In the genomic region with DNA sequence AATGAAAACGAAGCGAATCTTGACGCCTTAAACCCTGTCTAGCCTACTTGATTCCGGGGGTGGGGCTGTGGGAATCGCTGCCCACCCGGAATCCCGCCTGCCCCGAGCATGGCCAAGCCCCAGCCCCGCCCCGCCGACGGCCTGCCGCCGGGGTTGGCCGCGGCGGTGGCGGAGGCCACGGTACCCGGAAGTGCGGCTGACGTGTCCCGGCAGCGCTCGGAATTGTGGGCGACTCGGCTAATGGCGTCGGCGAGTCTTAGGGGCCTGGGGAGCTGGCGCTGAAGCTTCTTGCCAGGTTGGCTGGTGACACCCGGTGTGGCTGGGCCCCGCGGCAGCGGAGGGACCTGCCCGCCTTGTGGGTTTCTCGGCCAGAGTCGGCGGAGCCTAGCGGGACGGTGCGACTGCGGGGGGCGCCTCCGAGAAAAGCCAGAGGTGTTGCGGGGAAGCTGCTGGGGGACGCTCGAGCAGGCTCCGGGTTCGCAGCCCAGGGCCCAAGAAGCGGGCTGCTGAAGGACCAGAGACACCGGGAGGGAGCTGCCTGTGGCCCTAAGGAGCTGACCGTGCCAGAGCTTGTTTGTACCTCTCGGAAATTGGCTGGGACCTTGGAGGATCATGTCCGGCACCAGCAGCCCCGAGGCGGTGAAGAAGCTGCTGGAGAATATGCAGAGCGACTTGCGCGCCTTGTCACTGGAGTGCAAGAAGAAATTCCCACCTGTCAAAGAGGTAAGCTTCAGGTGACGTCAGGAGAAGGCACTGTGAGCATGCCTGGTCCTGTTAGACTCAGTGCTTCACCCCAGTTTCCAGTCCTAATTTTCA, we compare ENCODE assay signal across 1 cellular context.
TF ChIP-seq lines count a peak whose summit lies in the region.

Gene MON2, plus strand, starts transcription at position 231 of the 816 bp plus-strand sequence. Its CDS starts 382 bp downstream, at position 613.

TF ChIP-seq in HEK293, 187 proteins besides CTCF, POLR2A, EP300 and RAD21 (continued from another document):
- TF ChIP-seq ZSCAN5A (tag by site-specific recombination; IDR thresholded peaks at IDR 0.05) = no peak
- no peak for TF ChIP-seq ZNF292 (tag by site-specific recombination; IDR thresholded peaks at IDR 0.05; ENCODE audit: borderline replicate concordance, low read depth)
- 0 out of 2 replicates have a peak, but pooled peaks have one; percentile 13 for TF ChIP-seq ZBTB8A (tag by site-specific recombination; IDR thresholded peaks at IDR 0.05)
- TF ChIP-seq, protein P1, sequence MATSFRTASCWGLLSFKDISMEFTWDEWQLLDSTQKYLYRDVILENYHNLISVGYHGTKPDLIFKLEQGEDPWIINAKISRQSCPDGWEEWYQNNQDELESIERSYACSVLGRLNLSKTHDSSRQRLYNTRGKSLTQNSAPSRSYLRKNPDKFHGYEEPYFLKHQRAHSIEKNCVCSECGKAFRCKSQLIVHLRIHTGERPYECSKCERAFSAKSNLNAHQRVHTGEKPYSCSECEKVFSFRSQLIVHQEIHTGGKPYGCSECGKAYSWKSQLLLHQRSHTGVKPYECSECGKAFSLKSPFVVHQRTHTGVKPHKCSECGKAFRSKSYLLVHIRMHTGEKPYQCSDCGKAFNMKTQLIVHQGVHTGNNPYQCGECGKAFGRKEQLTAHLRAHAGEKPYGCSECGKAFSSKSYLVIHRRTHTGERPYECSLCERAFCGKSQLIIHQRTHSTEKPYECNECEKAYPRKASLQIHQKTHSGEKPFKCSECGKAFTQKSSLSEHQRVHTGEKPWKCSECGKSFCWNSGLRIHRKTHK (tag by site-specific recombination; IDR thresholded peaks at IDR 0.05) = no peak
- TF ChIP-seq ZNF157 (tag by site-specific recombination; IDR thresholded peaks at IDR 0.05) = no peak
- no peak for TF ChIP-seq ZNF302 (tag by site-specific recombination; IDR thresholded peaks at IDR 0.05; ENCODE audit: low read depth)
- no peak for TF ChIP-seq ZNF514 (tag by site-specific recombination; IDR thresholded peaks at IDR 0.05)
- TF ChIP-seq SP7 (tag by site-specific recombination; IDR thresholded peaks at IDR 0.05) = peak; percentile 60
- TF ChIP-seq, protein P2, sequence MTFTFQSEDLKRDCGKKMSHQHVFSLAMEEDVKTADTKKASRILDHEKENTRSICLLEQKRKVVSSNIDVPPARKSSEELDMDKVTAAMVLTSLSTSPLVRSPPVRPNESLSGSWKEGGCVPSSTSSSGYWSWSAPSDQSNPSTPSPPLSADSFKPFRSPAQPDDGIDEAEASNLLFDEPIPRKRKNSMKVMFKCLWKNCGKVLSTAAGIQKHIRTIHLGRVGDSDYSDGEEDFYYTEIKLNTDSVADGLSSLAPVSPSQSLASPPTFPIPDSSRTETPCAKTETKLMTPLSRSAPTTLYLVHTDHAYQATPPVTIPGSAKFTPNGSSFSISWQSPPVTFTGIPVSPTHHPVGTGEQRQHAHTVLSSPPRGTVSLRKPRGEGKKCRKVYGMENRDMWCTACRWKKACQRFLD (tag by site-specific recombination; IDR thresholded peaks at IDR 0.05) = no peak
- TF ChIP-seq PRDM2 (tag by site-specific recombination; IDR thresholded peaks at IDR 0.05; ENCODE audit: borderline replicate concordance) = no peak
- TF ChIP-seq KLF7 (tag by site-specific recombination; IDR thresholded peaks at IDR 0.05; ENCODE audit: borderline replicate concordance) = no peak
- TF ChIP-seq ZNF394 (tag by site-specific recombination; IDR thresholded peaks at IDR 0.05; ENCODE audit: borderline replicate concordance) = no peak
- TF ChIP-seq GLIS1 (tag by site-specific recombination; IDR thresholded peaks at IDR 0.05) = peak; percentile 20; the same call in 1 of the 2 replicates
- TF ChIP-seq, protein P3, sequence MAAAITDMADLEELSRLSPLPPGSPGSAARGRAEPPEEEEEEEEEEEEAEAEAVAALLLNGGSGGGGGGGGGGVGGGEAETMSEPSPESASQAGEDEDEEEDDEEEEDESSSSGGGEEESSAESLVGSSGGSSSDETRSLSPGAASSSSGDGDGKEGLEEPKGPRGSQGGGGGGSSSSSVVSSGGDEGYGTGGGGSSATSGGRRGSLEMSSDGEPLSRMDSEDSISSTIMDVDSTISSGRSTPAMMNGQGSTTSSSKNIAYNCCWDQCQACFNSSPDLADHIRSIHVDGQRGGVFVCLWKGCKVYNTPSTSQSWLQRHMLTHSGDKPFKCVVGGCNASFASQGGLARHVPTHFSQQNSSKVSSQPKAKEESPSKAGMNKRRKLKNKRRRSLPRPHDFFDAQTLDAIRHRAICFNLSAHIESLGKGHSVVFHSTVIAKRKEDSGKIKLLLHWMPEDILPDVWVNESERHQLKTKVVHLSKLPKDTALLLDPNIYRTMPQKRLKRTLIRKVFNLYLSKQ (tag by site-specific recombination; IDR thresholded peaks at IDR 0.05; ENCODE audit: borderline replicate concordance) = no peak
- TF ChIP-seq ZNF239 (tag by site-specific recombination; IDR thresholded peaks at IDR 0.05) = no peak
- TF ChIP-seq ZNF76 (tag by site-specific recombination; IDR thresholded peaks at IDR 0.05; ENCODE audit: borderline replicate concordance, low read depth) = peak; percentile 93
